Comparison of ENCODE assay signal across 21 cellular contexts in the genomic region with DNA sequence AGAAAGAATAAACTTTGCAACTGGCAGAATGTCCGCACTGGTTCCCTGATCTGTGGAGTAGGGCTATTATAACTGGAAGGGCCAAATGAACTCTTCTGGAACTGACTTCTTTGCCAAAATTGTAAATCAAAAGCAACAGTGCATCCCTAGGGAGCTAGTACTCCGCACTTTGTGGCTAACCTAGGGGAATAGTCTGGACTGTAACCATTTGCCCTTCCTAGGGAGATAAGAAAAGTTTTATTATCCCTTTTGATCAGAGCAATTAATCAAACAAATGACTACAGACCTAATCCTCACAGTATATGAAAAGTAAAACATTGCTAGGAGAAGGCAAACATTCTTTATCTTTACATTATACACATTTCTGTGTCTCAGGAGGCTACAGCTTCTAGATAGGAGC.
A peak's percentile ranks its signal among the peaks of the same experiment; 100 is the strongest.
DNase-seq lines count a peak whose midpoint lies in the region; ATAC-seq and TF ChIP-seq lines count a peak whose summit lies in the region.
"Had no signal": no experiment of that assay in that cellular context is flagged by ENCODE, and none has a peak within 500 bp of the region (broad histone marks: within the 10 kb centered on the region; RNA-seq: fewer than 3 reads in every experiment).

No MANE protein-coding gene starts in this region.

- H3K27ac Mint-ChIP-seq in nephron progenitor cell = peak overlapping the region; percentile 42
- H3K27ac Mint-ChIP-seq: CD4-positive, CD25-positive, alpha-beta regulatory T cell; CD8-positive, alpha-beta memory T cell; GM23338 had no signal

- H3K9ac ChIP-seq in BLaER1 treated with 17β-estradiol and CSF1 and Interleukin-3, amounts not matched to agents 10 nM and 100 nM = no peak overlapping the region

- peaks cover 22 to 83% (median 56%) of the 10 kb centered on the region in 10 experiments for H3K4me1 ChIP-seq in BLaER1 treated with 17β-estradiol and CSF1 and Interleukin-3, amounts not matched to agents 10 nM and 100 nM

- no peaks in the 10 kb centered on the region for H3K9me3 Mint-ChIP-seq in nephron progenitor cell
- H3K9me3 Mint-ChIP-seq: GM23338 had no signal

- H3K27me3 Mint-ChIP-seq in nephron progenitor cell (ENCODE audit: low read depth, poor library complexity) = peaks cover 27% of the 10 kb centered on the region

- H3K36me3 ChIP-seq in BLaER1 treated with 17β-estradiol and CSF1 and Interleukin-3, amounts not matched to agents 10 nM and 100 nM = no peaks in the 10 kb centered on the region

- H3K4me3 ChIP-seq in BLaER1 treated with 17β-estradiol and CSF1 and Interleukin-3, amounts not matched to agents 10 nM and 100 nM = no peak overlapping the region; a peak in 1 of 20 replicates
- H3K4me3 ChIP-seq: A549, GM12878, GM23338 had no signal

- TF ChIP-seq CTCF in nephron progenitor cell (IDR thresholded peaks at IDR 0.05) = no peak

- ATAC-seq in GM21529 (IDR thresholded peaks at IDR 0.05; ENCODE audit: unreplicated experiment) = no peak
- ATAC-seq: A549, GM12878, GM23338, HCT116 had no signal

- H4K20me1 ChIP-seq in BLaER1 treated with 17β-estradiol and CSF1 and Interleukin-3, amounts not matched to agents 10 nM and 100 nM = no peaks in the 10 kb centered on the region

- peak; percentile 1 for DNase-seq in AG20443 (ENCODE audit: low spot score)
- peak; percentile 55 for DNase-seq in NCI-H69 (lab: John Stamatoyannopoulos, UW)
- no peak for DNase-seq in nephron progenitor cell
- DNase-seq in NCI-H345 treated with DMSO at 0.1 percent for 48 hours (lab: John Stamatoyannopoulos, UW; ENCODE audit: unreplicated experiment) = no peak
- DNase-seq in RPMI8226 = no peak
- DNase-seq: C1 segment of cervical spinal cord; CD4-positive, CD25-positive, alpha-beta regulatory T cell; CD8-positive, alpha-beta memory T cell; COR-L47; DMS 273 treated with DMSO at 0.1 percent for 48 hours; DMS53; DND-41; EL; H7; KG1 had no signal

- peaks cover 21% of the 10 kb centered on the region for H3K4me1 Mint-ChIP-seq in nephron progenitor cell

- peaks cover 0 to 20% (median 7%) of the 10 kb centered on the region in 11 experiments; a peak in 9 of 22 replicates for H3K9me3 ChIP-seq in BLaER1 treated with 17β-estradiol and CSF1 and Interleukin-3, amounts not matched to agents 10 nM and 100 nM (replicated peaks in 1 of 11)
- H3K9me3 ChIP-seq: A549 had no signal

- peak overlapping the region in 3 of 11 experiments; percentile 10 to 79 (median 12); a peak in 3 of 22 replicates for H3K27ac ChIP-seq in BLaER1 treated with 17β-estradiol and CSF1 and Interleukin-3, amounts not matched to agents 10 nM and 100 nM
- H3K27ac ChIP-seq: A549 had no signal

- no peaks in the 10 kb centered on the region for H3K36me3 Mint-ChIP-seq in nephron progenitor cell (ENCODE audit: low read depth)
- H3K36me3 Mint-ChIP-seq: CD4-positive, CD25-positive, alpha-beta regulatory T cell; CD8-positive, alpha-beta memory T cell had no signal

- H3K4me2 ChIP-seq in BLaER1 treated with 17β-estradiol and CSF1 and Interleukin-3, amounts not matched to agents 10 nM and 100 nM = peak overlapping the region in 8 of 11 experiments; percentile 36 to 81 (median 60); a peak in 16 of 22 replicates
- H3K4me2 ChIP-seq: A549, GM23338 had no signal

- H3K27me3 ChIP-seq in BLaER1 treated with 17β-estradiol and CSF1 and Interleukin-3, amounts not matched to agents 10 nM and 100 nM = peaks cover 0 to 13% (median 0%) of the 10 kb centered on the region in 11 experiments; a peak in 4 of 22 replicates

- H3K4me3 Mint-ChIP-seq in nephron progenitor cell = no peak overlapping the region
- H3K4me3 Mint-ChIP-seq: CD4-positive, CD25-positive, alpha-beta regulatory T cell; CD8-positive, alpha-beta memory T cell; GM23338 had no signal

Comparison
In these comparisons a context has a peak if more than half of its experiments do, and no peak if none do; other contexts are left out.
1. DNase-seq: peak in AG20443 (single experiment) and NCI-H69 (single experiment); none in nephron progenitor cell (single experiment), NCI-H345 treated with DMSO at 0.1 percent for 48 hours (single experiment) and RPMI8226 (single experiment).